Comparison of ENCODE assay signal across 8 cellular contexts in the genomic region with DNA sequence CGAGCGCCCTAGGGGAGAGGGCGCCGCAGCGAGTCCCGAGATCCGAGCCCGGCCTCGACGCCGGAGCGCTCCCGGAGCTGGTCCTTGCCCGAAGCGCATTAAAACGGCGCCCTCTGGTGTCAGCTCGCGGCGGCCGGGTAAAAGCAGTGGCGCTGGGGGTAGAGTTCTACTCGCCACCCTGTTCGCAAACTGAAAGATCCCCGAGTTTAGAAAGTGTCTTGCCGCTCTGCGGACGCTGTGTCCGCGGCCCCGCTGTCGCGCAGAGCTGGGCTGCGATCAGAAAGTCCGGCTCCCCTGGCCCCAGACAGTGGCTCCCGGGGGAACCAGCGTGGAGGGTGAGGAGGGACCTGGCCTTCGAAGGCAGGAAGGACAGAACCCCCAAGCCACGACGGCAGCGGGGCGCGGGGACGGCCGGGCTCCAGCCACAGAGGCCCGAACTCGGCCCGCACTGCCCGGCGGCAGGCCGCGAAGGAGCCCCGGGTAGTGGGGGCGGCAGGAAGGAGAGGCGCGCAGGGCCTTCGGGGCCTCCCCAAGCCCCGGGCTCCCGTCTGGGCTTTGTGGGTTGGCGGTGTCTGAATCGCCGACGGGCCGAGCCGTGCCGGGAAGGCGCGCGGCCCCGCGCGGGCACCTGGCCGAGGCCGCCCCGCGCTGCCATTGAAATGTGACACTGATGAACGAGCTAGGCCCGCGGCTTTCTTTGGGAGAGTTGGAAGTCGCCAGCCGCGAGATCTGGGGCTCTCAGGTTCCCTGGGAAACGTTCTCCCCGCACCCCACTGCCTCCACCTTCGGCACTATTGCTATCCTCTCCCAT. TPM values are rescaled to one million over a fixed set of nuclear protein-coding genes. Genes with fewer than 3 reads are reported as not detected.
DNase-seq lines count a peak whose midpoint lies in the region; TF ChIP-seq lines count a peak whose summit lies in the region.

No MANE protein-coding gene starts in this region.

- POLR2A ChIA-PET in HEK293T (lab: Yijun Ruan, JAX): interaction anchor here (1.4 kb wide), 1 partner anchor 35 kb away, joined by 3 read pairs; no protein-coding TSS in a partner anchor

- CTCF ChIA-PET in HEK293T (lab: Yijun Ruan, JAX): interaction anchor here (0.7 to 2.6 kb wide), 9 partner anchors 9 to 1088 kb away, joined by 3 to 19 read pairs (median 3); no protein-coding TSS in a partner anchor

- DNase-seq in DMS153 (lab: John Stamatoyannopoulos, UW): peak; percentile 55
- DNase-seq in HEK293T (ENCODE audit: extremely low spot score): peak; percentile 92
- DNase-seq in NCI-H2227 treated with DMSO at 0.1 percent for 48 hours (lab: John Stamatoyannopoulos, UW): peak; percentile 68
- peak; percentile 96 for DNase-seq in activated CD8-positive, alpha-beta memory T cell treated with anti-CD3 and anti-CD28 coated beads for 24 hours
- peak; percentile 73 for DNase-seq in effector CD4-positive, alpha-beta T cell
- DNase-seq in lung microvascular endothelial cell (ENCODE audit: low read depth in 2 of 2): peak; percentile 83 to 90
- peak; percentile 45 to 81 (median 57) for DNase-seq in stimulated activated CD4-positive, alpha-beta T cell treated with anti-CD3 and anti-CD28 coated beads, TNF-alpha, amount 100 ng/mL, for 1 hour (ENCODE audit: low read depth in 3 of 3, low spot score in 1 of 3)
- DNase-seq in cerebellar nuclear complex (lab: John Stamatoyannopoulos, UW): no peak

TF ChIP-seq in HEK293T, 16 proteins besides CTCF, POLR2A, EP300 and RAD21:
- TF ChIP-seq LEF1 (IDR thresholded peaks at IDR 0.05; ENCODE audit: borderline replicate concordance): peak; percentile 47; the same call in 1 of the 2 replicates
- no peak for TF ChIP-seq ZNF384 (IDR thresholded peaks at IDR 0.05)
- 0 out of 2 replicates have a peak, but pooled peaks have one; percentile 24 for TF ChIP-seq L3MBTL2 (conservative IDR thresholded peaks at IDR 0.05)
- TF ChIP-seq NFRKB (IDR thresholded peaks at IDR 0.05): peak; percentile 84
- no peak for TF ChIP-seq TARDBP (IDR thresholded peaks at IDR 0.05)
- no peak for TF ChIP-seq CTBP1 (IDR thresholded peaks at IDR 0.05; ENCODE audit: borderline replicate concordance)
TF ChIP-seq in HEK293T: peak in this region for 3.

RNA-seq across cellular contexts. Expression of a gene that starts 39.1 kb away (rescaled TPM):
- total RNA-seq in lung microvascular endothelial cell: 8.5 and 14.3 TPM in 2 replicates

Comparison
In these comparisons a context has a peak if more than half of its experiments do, and no peak if none do; other contexts are left out.
1. DNase-seq: peak in DMS153 (single experiment), HEK293T (single experiment), NCI-H2227 treated with DMSO at 0.1 percent for 48 hours (single experiment), activated CD8-positive, alpha-beta memory T cell treated with anti-CD3 and anti-CD28 coated beads for 24 hours (single experiment), effector CD4-positive, alpha-beta T cell (single experiment), lung microvascular endothelial cell (2 of 2) and stimulated activated CD4-positive, alpha-beta T cell treated with anti-CD3 and anti-CD28 coated beads, TNF-alpha, amount 100 ng/mL, for 1 hour (3 of 3); none in cerebellar nuclear complex (0 of 2).